ENCODE assay signal across 1 cellular context in the genomic region with DNA sequence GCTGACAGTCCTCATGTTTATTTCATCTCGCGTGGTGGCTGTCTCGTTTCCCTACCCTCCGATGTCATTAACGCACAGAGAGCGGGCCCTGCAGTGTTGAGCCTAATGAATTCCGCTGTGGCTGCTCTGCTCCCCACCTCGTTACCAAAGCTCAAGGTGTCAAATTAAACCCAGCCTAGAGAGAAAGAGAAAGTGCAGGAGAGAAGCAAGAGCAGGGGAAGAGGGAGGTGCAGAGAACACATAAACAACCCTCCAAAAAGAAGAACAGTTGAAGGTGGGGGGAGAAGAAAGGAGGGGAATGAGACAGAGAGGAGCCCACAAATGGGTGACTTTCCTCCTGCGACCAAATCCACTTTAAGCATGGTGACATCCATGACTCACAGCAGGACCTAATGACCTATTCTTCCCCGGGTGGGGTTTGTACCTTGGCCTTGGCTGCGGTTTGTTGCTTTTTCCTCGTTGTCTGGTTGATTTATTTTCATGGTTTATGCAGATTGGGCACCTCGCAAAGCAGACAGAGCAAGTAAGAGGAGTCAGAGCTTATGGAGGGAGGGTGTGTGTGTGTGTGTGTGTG.
TF ChIP-seq lines count a peak whose summit lies in the region.

No MANE protein-coding gene starts in this region.

TF ChIP-seq in SK-N-SH treated with all-trans-retinoic acid at 6 μM for 48 hours, 23 proteins besides CTCF, POLR2A, EP300 and RAD21 (continued from another document):
- TF ChIP-seq, protein P1, sequence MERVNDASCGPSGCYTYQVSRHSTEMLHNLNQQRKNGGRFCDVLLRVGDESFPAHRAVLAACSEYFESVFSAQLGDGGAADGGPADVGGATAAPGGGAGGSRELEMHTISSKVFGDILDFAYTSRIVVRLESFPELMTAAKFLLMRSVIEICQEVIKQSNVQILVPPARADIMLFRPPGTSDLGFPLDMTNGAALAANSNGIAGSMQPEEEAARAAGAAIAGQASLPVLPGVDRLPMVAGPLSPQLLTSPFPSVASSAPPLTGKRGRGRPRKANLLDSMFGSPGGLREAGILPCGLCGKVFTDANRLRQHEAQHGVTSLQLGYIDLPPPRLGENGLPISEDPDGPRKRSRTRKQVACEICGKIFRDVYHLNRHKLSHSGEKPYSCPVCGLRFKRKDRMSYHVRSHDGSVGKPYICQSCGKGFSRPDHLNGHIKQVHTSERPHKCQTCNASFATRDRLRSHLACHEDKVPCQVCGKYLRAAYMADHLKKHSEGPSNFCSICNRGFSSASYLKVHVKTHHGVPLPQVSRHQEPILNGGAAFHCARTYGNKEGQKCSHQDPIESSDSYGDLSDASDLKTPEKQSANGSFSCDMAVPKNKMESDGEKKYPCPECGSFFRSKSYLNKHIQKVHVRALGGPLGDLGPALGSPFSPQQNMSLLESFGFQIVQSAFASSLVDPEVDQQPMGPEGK (CRISPR knock-in tag; IDR thresholded peaks at IDR 0.05; ENCODE audit: borderline replicate concordance) = no peak
- TF ChIP-seq ESRRG (CRISPR knock-in tag; IDR thresholded peaks at IDR 0.05) = no peak
- no peak for TF ChIP-seq ZFP30 (CRISPR knock-in tag; IDR thresholded peaks at IDR 0.05)
- TF ChIP-seq OSR1 (CRISPR knock-in tag; IDR thresholded peaks at IDR 0.05) = no peak
- no peak for TF ChIP-seq ZFP3 (CRISPR knock-in tag; IDR thresholded peaks at IDR 0.05)
- no peak for TF ChIP-seq ZC3H10 (CRISPR knock-in tag; IDR thresholded peaks at IDR 0.05)
